ENCODE assay signal across 8 cellular contexts in genomic region chr3:172751188-172751571, GRCh38. TPM values are rescaled to one million over a fixed set of nuclear protein-coding genes. Genes with fewer than 3 reads are reported as not detected.
DNase-seq lines count a peak whose midpoint lies in the region; ATAC-seq and TF ChIP-seq lines count a peak whose summit lies in the region.

No MANE protein-coding gene starts in this region.

- H3K27me3 ChIP-seq in adipocyte (replicated peaks; ENCODE audit: control insufficient read depth, insufficient read depth, low read length) (no peaks in the 10 kb centered on the region), iPS-20b (ENCODE audit: insufficient read depth, low read length) (no peaks in the 10 kb centered on the region), smooth muscle cell (ENCODE audit: low read depth) (no peaks in the 10 kb centered on the region)

- H3K27ac ChIP-seq in iPS-20b (ENCODE audit: low read length) (peak overlapping the region; percentile 62), smooth muscle cell (ENCODE audit: low read depth) (peak overlapping the region; percentile 81)

- H4K20me1 ChIP-seq in smooth muscle cell (ENCODE audit: low read depth): no peaks in the 10 kb centered on the region

- H3K36me3 ChIP-seq in adipocyte (ENCODE audit: control insufficient read depth, insufficient read depth, low read length, severe bottlenecking) (no peaks in the 10 kb centered on the region), iPS-20b (ENCODE audit: insufficient read depth, low read depth, low read length) (peaks cover 36% of the 10 kb centered on the region), smooth muscle cell (ENCODE audit: low read depth) (no peaks in the 10 kb centered on the region)

- 0% methylated on average over 13 of the region's 13 CpGs for WGBS in smooth muscle cell (ENCODE audit: low lambda C conversion rate)

- H3K9me3 ChIP-seq in adipocyte (ENCODE audit: control insufficient read depth, low read length): no peaks in the 10 kb centered on the region
- H3K9me3 ChIP-seq in iPS-20b (ENCODE audit: insufficient read depth, low read depth, low read length): no peaks in the 10 kb centered on the region
- no peaks in the 10 kb centered on the region for H3K9me3 ChIP-seq in smooth muscle cell (replicated peaks; ENCODE audit: low read depth)

- H3K9ac ChIP-seq in adipocyte (ENCODE audit: low read length) (peak overlapping the region; percentile 96), iPS-20b (ENCODE audit: low read depth, low read length) (peak overlapping the region; percentile 94), smooth muscle cell (ENCODE audit: low read depth) (peak overlapping the region; percentile 94)

- H2AFZ ChIP-seq in smooth muscle cell (ENCODE audit: low read depth): peak overlapping the region; percentile 99

- no peak for TF ChIP-seq POLR2A in NB4 (IDR thresholded peaks at IDR 0.05; ENCODE audit: extremely low read depth, insufficient read length)

- TF ChIP-seq CTCF in NB4 (IDR thresholded peaks at IDR 0.05; ENCODE audit: low read depth, low read length) (no peak), smooth muscle cell (IDR thresholded peaks at IDR 0.05; ENCODE audit: borderline replicate concordance, insufficient read depth, poor library complexity, severe bottlenecking) (no peak)

- DNase-seq in NCI-H2081 (lab: John Stamatoyannopoulos, UW) (peak; percentile 15 to 41), NCI-H2081 treated with DMSO at 0.1 percent for 48 hours (lab: John Stamatoyannopoulos, UW) (no peak), NB4 (ENCODE audit: low read depth) (peak; percentile 69), adipocyte (ENCODE audit: low read depth) (peak; percentile 60), smooth muscle cell (lab: John Stamatoyannopoulos, UW; ENCODE audit: unreplicated experiment) (no peak)

- no peaks in the 10 kb centered on the region for H3F3A ChIP-seq in smooth muscle cell (ENCODE audit: low read depth)

- ATAC-seq in GM21723 (IDR thresholded peaks at IDR 0.05; ENCODE audit: unreplicated experiment) (peak; percentile 25), GM21786 (IDR thresholded peaks at IDR 0.05; ENCODE audit: unreplicated experiment) (no peak)

- peak overlapping the region; percentile 96 for H3K4me3 ChIP-seq in NB4 (ENCODE audit: low read depth, low read length)
- H3K4me3 ChIP-seq in adipocyte (ENCODE audit: low read length): peak overlapping the region; percentile 98
- peak overlapping the region; percentile 79 for H3K4me3 ChIP-seq in iPS-20b (ENCODE audit: low read length)
- peak overlapping the region; percentile 99 for H3K4me3 ChIP-seq in smooth muscle cell

- peaks cover 39% of the 10 kb centered on the region for H3K79me2 ChIP-seq in smooth muscle cell (ENCODE audit: low read depth)

- peak overlapping the region; percentile 93 for H3K4me2 ChIP-seq in smooth muscle cell

- H3K4me1 ChIP-seq in adipocyte (ENCODE audit: control insufficient read depth, insufficient read depth, low read length) (peaks cover 19% of the 10 kb centered on the region), iPS-20b (ENCODE audit: insufficient read depth, low read length) (peaks cover 6% of the 10 kb centered on the region), smooth muscle cell (ENCODE audit: low read depth) (peaks cover 12% of the 10 kb centered on the region)

RNA-seq across cellular contexts. Expression of gene ECT2, which starts 0.7 kb away (rescaled TPM):
- total RNA-seq in smooth muscle cell: 20.3 and 32.1 TPM in 2 replicates
- polyA plus RNA-seq in smooth muscle cell: 6.3 and 10.9 TPM in 2 replicates

RNA-seq across cellular contexts. Expression of gene NCEH1, which starts 40.3 kb away (rescaled TPM):
- 4.6 and 5.3 TPM in 2 replicates for total RNA-seq in smooth muscle cell
- 1.9 and 3.6 TPM in 2 replicates for polyA plus RNA-seq in smooth muscle cell

Comparison
In these comparisons a context has a peak if more than half of its experiments do, and no peak if none do; other contexts are left out.
1. DNase-seq: peak in NCI-H2081 (2 of 2), NB4 (single experiment) and adipocyte (single experiment); none in NCI-H2081 treated with DMSO at 0.1 percent for 48 hours (single experiment) and smooth muscle cell (single experiment).
2. Peak in every context shown above with its lines, with median percentiles within 50 percentile points of each other: H3K4me3 ChIP-seq and H3K9ac ChIP-seq.